Comparison of ENCODE assay signal across 9 cellular contexts in genomic region chr7:130918129-130919052, GRCh38.
DNase-seq lines count a peak whose midpoint lies in the region; ATAC-seq, FAIRE-seq and TF ChIP-seq lines count a peak whose summit lies in the region.
"Had no signal": no experiment of that assay in that cellular context is flagged by ENCODE, and none has a peak within 500 bp of the region (broad histone marks: within the 10 kb centered on the region; RNA-seq: fewer than 3 reads in every experiment).

No MANE protein-coding gene starts in this region.

- H3K23me2 ChIP-seq in H1 (ENCODE audit: low read depth, low read length): no peaks in the 10 kb centered on the region

- no peak overlapping the region for H3K4ac ChIP-seq in H1 (replicated peaks; ENCODE audit: insufficient read length, low read depth, low read length)

- H2BK5ac ChIP-seq in H1 (ENCODE audit: low read depth, low read length): no peak overlapping the region

- H2AK5ac ChIP-seq in H1 (ENCODE audit: low read depth, low read length): no peak overlapping the region

- no peak for TF ChIP-seq EP300 in H1 (IDR thresholded peaks at IDR 0.05; ENCODE audit: borderline replicate concordance in 1 of 2, low read depth in 2 of 2, low read length in 2 of 2)

- H4K8ac ChIP-seq in H1 (ENCODE audit: extremely low read depth, insufficient read depth, low read length): no peak overlapping the region

- no peak overlapping the region for H3K14ac ChIP-seq in H1 (ENCODE audit: insufficient read length)

- H2BK15ac ChIP-seq in H1 (ENCODE audit: low read length): no peak overlapping the region

- no peak overlapping the region for H3K23ac ChIP-seq in H1 (ENCODE audit: insufficient read length)

- 92% methylated on average over 11 of the region's 11 CpGs; no CpG with 5 or more reads in 1 of the 2 experiments for WGBS in H1 (ENCODE audit: extremely low coverage in 1 of 2, insufficient coverage in 1 of 2, insufficient read length in 1 of 2, insufficient replicate concordance in 2 of 2, low coverage in 1 of 2, low lambda C conversion rate in 2 of 2, missing lambda C conversion rate in 1 of 2), 2 experiments

- no peaks in the 10 kb centered on the region for H4K20me1 ChIP-seq in H1 (replicated peaks in 1 of 2; ENCODE audit: control insufficient read depth in 1 of 2, insufficient read depth in 2 of 2, low read length in 2 of 2)

- in situ Hi-C loops in GM18951 (cut with MboI; ENCODE audit: low sequenced_read_pairs, unreplicated experiment): no loop called here

- H3K4me1 ChIP-seq in H1 (replicated peaks in 1 of 4; ENCODE audit: control insufficient read depth in 3 of 4, insufficient read depth in 4 of 4, low read length in 3 of 4) (peaks cover 0 to 13% (median 10%) of the 10 kb centered on the region in 4 experiments; a peak in 6 of 7 replicates), skeletal muscle tissue (ENCODE audit: control insufficient read depth in 3 of 3, insufficient read depth in 3 of 3, low read length in 3 of 3) (peaks cover 84 to 93% (median 87%) of the 10 kb centered on the region in 3 donors)

- 0 out of 2 replicates have a peak overlapping the region, but pooled peaks have one; percentile 2 for H2BK12ac ChIP-seq in H1 (ENCODE audit: low read depth, low read length)

- no peak for TF ChIP-seq RAD21 in H1 (IDR thresholded peaks at IDR 0.05 in 1 of 2, conservative IDR thresholded peaks at IDR 0.05 in 1 of 2; ENCODE audit: low read depth in 2 of 2, low read length in 2 of 2)

- H3K56ac ChIP-seq in H1 (replicated peaks; ENCODE audit: insufficient read length, low read depth, low read length): no peak overlapping the region

- POLR2A ChIA-PET in H1 (lab: Charles Lee; ENCODE audit: partially characterized antibody): interaction anchor here (1.0 kb wide), 1 partner anchor 52 kb away, joined by 3 read pairs; no protein-coding TSS in a partner anchor

- no peak overlapping the region for H2BK120ac ChIP-seq in H1 (replicated peaks; ENCODE audit: low read depth, low read length)

- H3K79me2 ChIP-seq in H1 (ENCODE audit: control insufficient read depth in 1 of 2, insufficient read depth in 2 of 2, low read length in 2 of 2): no peaks in the 10 kb centered on the region

- no peak for FAIRE-seq in H1 (lab: Jason Lieb, UNC)
- FAIRE-seq: islet of Langerhans had no signal

- H3K27ac ChIP-seq in SK-N-MC: peak overlapping the region; percentile 97
- no peak overlapping the region for H3K27ac ChIP-seq in H1 (ENCODE audit: low read depth, low read length)
- peak overlapping the region; percentile 34 for H3K27ac ChIP-seq in skeletal muscle tissue (ENCODE audit: low read depth, low read length)

- H2AFZ ChIP-seq in H1 (ENCODE audit: low read length): no peak overlapping the region

- TF ChIP-seq POLR2A in GM18951 (IDR thresholded peaks at IDR 0.05; ENCODE audit: extremely low read depth, insufficient read depth, insufficient read length): peak; percentile 27
- TF ChIP-seq POLR2A in H1 (IDR thresholded peaks at IDR 0.05; ENCODE audit: control extremely low read depth in 1 of 2, low read depth in 2 of 2, low read length in 2 of 2): no peak

- no peak for ATAC-seq in HG03457 (IDR thresholded peaks at IDR 0.05; ENCODE audit: unreplicated experiment)

- TF ChIP-seq CTCF in H1 (IDR thresholded peaks at IDR 0.05; ENCODE audit: control extremely low read depth in 1 of 3, insufficient read depth in 1 of 3, low read depth in 1 of 3, low read length in 3 of 3): no peak

- no peak overlapping the region for H2BK20ac ChIP-seq in H1 (ENCODE audit: low read length)

- no peaks in the 10 kb centered on the region for H3K9me3 ChIP-seq in SK-N-MC (ENCODE audit: low read depth, low read length)
- no peaks in the 10 kb centered on the region for H3K9me3 ChIP-seq in H1 (ENCODE audit: insufficient read depth in 2 of 2, low read depth in 1 of 2, low read length in 1 of 2)
- H3K9me3 ChIP-seq in skeletal muscle tissue (ENCODE audit: control insufficient read depth in 3 of 3, low read length in 3 of 3): no peaks in the 10 kb centered on the region

- H3K4me3 ChIP-seq in SK-N-MC (peak overlapping the region; percentile 64), H1 (ENCODE audit: extremely low read depth in 1 of 4, insufficient read depth in 2 of 4, low read depth in 3 of 4, low read length in 4 of 4) (no peak overlapping the region), skeletal muscle tissue (ENCODE audit: low read length in 3 of 3) (no peak overlapping the region)

- no peaks in the 10 kb centered on the region for H3K79me1 ChIP-seq in H1 (ENCODE audit: low read depth, low read length)

- H3K9ac ChIP-seq in SK-N-MC (ENCODE audit: insufficient read length): peak overlapping the region; percentile 64
- no peak overlapping the region for H3K9ac ChIP-seq in H1 (replicated peaks in 1 of 4; ENCODE audit: extremely low read depth in 1 of 4, low read depth in 3 of 4, low read length in 3 of 4)
- peak overlapping the region in 1 of 3 donors; percentile 9 for H3K9ac ChIP-seq in skeletal muscle tissue (ENCODE audit: low read depth in 1 of 3, low read length in 3 of 3)

- H4K5ac ChIP-seq in H1 (ENCODE audit: insufficient read length, low read depth, low read length): no peak overlapping the region

- CTCF ChIA-PET in H1 (lab: Charles Lee; ENCODE audit: partially characterized antibody): interaction anchor here (0.9 to 1.5 kb wide), 2 partner anchors 14 to 64 kb away, joined by 3 to 4 read pairs; no protein-coding TSS in a partner anchor

- H3K36me3 ChIP-seq in SK-N-MC (ENCODE audit: insufficient read depth, low read length): peaks cover 24% of the 10 kb centered on the region
- H3K36me3 ChIP-seq in H1 (ENCODE audit: control insufficient read depth in 2 of 4, insufficient read depth in 4 of 4, low read length in 3 of 4): no peaks in the 10 kb centered on the region
- H3K36me3 ChIP-seq in skeletal muscle tissue (ENCODE audit: control insufficient read depth in 3 of 3, insufficient read depth in 3 of 3, low read length in 3 of 3): no peaks in the 10 kb centered on the region

- H3K18ac ChIP-seq in H1 (ENCODE audit: extremely low read depth, low read length): no peak overlapping the region

- no peaks in the 10 kb centered on the region for H3K27me3 ChIP-seq in H1 (replicated peaks in 1 of 4; ENCODE audit: control insufficient read depth in 3 of 4, extremely low read depth in 1 of 4, insufficient read depth in 3 of 4, low read length in 3 of 4)
- H3K27me3 ChIP-seq in skeletal muscle tissue (ENCODE audit: control insufficient read depth in 3 of 3, insufficient read depth in 3 of 3, low read length in 3 of 3): no peaks in the 10 kb centered on the region

- DNase-seq in SK-N-MC (ENCODE audit: low read depth, low spot score) (no peak), H1 (ENCODE audit: low read depth in 1 of 2, low spot score in 2 of 2) (no peak), SKM-1 treated with dmso at 0.1 percent for 144 hours (lab: John Stamatoyannopoulos, UW; ENCODE audit: unreplicated experiment) (no peak), mucosa of gallbladder (ENCODE audit: low spot score) (no peak)
- DNase-seq: Kasumi-1 had no signal

- no peak overlapping the region for H3K4me2 ChIP-seq in H1 (ENCODE audit: insufficient read depth in 1 of 2, low read depth in 2 of 2, low read length in 2 of 2)

- no peak overlapping the region for H4K91ac ChIP-seq in H1 (replicated peaks; ENCODE audit: insufficient read length, low read length)

TF ChIP-seq in H1, 55 proteins besides CTCF, POLR2A, EP300 and RAD21:
- no peak for TF ChIP-seq KDM1A (IDR thresholded peaks at IDR 0.05; ENCODE audit: borderline replicate concordance, low read length)
- TF ChIP-seq ZNF274 (IDR thresholded peaks at IDR 0.05; ENCODE audit: borderline replicate concordance, extremely low read depth, low read length): no peak
- no peak for TF ChIP-seq SRF (IDR thresholded peaks at IDR 0.05; ENCODE audit: low read depth, low read length)
- no peak for TF ChIP-seq EGR1 (IDR thresholded peaks at IDR 0.05; ENCODE audit: borderline replicate concordance, low read depth, low read length)
- TF ChIP-seq KDM4A (IDR thresholded peaks at IDR 0.05; ENCODE audit: low read depth, low read length, severe bottlenecking): no peak
